ENCODE assay signal across 1 cellular context in genomic region chr7:126605553-126605952, GRCh38.
TF ChIP-seq lines count a peak whose summit lies in the region.

No MANE protein-coding gene starts in this region.

TF ChIP-seq in WTC11, 78 proteins besides CTCF, POLR2A, EP300 and RAD21 (continued from another document):
- TF ChIP-seq, protein P1, sequence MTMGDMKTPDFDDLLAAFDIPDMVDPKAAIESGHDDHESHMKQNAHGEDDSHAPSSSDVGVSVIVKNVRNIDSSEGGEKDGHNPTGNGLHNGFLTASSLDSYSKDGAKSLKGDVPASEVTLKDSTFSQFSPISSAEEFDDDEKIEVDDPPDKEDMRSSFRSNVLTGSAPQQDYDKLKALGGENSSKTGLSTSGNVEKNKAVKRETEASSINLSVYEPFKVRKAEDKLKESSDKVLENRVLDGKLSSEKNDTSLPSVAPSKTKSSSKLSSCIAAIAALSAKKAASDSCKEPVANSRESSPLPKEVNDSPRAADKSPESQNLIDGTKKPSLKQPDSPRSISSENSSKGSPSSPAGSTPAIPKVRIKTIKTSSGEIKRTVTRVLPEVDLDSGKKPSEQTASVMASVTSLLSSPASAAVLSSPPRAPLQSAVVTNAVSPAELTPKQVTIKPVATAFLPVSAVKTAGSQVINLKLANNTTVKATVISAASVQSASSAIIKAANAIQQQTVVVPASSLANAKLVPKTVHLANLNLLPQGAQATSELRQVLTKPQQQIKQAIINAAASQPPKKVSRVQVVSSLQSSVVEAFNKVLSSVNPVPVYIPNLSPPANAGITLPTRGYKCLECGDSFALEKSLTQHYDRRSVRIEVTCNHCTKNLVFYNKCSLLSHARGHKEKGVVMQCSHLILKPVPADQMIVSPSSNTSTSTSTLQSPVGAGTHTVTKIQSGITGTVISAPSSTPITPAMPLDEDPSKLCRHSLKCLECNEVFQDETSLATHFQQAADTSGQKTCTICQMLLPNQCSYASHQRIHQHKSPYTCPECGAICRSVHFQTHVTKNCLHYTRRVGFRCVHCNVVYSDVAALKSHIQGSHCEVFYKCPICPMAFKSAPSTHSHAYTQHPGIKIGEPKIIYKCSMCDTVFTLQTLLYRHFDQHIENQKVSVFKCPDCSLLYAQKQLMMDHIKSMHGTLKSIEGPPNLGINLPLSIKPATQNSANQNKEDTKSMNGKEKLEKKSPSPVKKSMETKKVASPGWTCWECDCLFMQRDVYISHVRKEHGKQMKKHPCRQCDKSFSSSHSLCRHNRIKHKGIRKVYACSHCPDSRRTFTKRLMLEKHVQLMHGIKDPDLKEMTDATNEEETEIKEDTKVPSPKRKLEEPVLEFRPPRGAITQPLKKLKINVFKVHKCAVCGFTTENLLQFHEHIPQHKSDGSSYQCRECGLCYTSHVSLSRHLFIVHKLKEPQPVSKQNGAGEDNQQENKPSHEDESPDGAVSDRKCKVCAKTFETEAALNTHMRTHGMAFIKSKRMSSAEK (CRISPR knock-in tag; IDR thresholded peaks at IDR 0.05; ENCODE audit: borderline replicate concordance) = no peak
TF ChIP-seq in WTC11: peak in this region for 0.
